In the genomic region with DNA sequence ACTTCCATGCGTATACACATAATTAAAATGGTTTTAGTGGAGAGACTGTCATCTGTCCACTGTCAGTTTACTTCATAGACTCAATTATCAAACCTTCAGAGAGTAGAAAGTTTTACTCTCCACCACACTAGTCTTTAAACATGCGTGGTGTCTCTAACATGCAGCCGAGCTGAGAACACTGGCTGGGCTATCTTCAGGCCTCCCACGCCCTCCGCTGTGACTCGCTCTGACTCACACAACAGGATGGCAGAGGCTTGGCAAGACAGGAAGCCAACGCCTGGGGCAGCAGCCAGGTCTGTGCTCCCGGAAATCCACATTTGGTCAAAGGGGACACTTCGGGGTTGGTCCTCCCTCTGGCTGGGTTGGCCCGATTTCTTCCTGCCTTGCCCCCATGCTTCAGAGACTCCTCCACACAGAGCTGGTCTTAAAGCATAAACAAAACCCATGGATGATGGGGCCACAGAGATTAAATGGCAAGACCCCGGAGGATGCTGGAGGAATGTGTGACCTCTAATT, we compare ENCODE assay signal across 8 cellular contexts. TPM values are rescaled to one million over a fixed set of nuclear protein-coding genes. Genes with fewer than 3 reads are reported as not detected.
DNase-seq lines count a peak whose midpoint lies in the region; ATAC-seq and TF ChIP-seq lines count a peak whose summit lies in the region.

No MANE protein-coding gene starts in this region.

- no peaks in the 10 kb centered on the region for H3K4me1 ChIP-seq in uterus

- no peak for TF ChIP-seq CTCF in uterus (IDR thresholded peaks at IDR 0.05)

- no peaks in the 10 kb centered on the region for H3K36me3 ChIP-seq in uterus

- TF ChIP-seq POLR2A in uterus (IDR thresholded peaks at IDR 0.05): peak in 1 of 2 donors; percentile 17

- no peak overlapping the region for H3K4me3 ChIP-seq in uterus

- no peaks in the 10 kb centered on the region for H3K27me3 ChIP-seq in uterus

- ATAC-seq in GM18867 (IDR thresholded peaks at IDR 0.05; ENCODE audit: unreplicated experiment) (peak; percentile 57), HG03139 (IDR thresholded peaks at IDR 0.05; ENCODE audit: unreplicated experiment) (peak; percentile 42)

- intact Hi-C loops in uterus (cut with DNase I; ENCODE audit: low total_unique reads): no loop called here

- peak overlapping the region; percentile 68 to 71 for H3K27ac ChIP-seq in uterus

- no peaks in the 10 kb centered on the region for H3K9me3 ChIP-seq in uterus

- peak; percentile 99 for DNase-seq in A172 (ENCODE audit: low spot score)
- DNase-seq in SHP77 treated with DMSO at 0.1 percent for 48 hours (lab: John Stamatoyannopoulos, UW): peak; percentile 20
- peak; percentile 76 for DNase-seq in activated gamma-delta T cell treated with Interleukin-2 at 50 U/mL for 16 hours
- peak; percentile 63 for DNase-seq in globus pallidus (ENCODE audit: low spot score)
- peak; percentile 86 for DNase-seq in pulmonary artery endothelial cell (ENCODE audit: low read depth, low spot score)
- peak; percentile 84 to 89 for DNase-seq in uterus

RNA-seq across cellular contexts. Expression of gene IFNGR2, which starts 22.7 kb away (rescaled TPM):
- total RNA-seq in A172 (2014; rRNA removed; shearing (Covaris generic)): 70.9 and 73.2 TPM in 2 replicates
- 63.6 and 68.8 TPM in 2 replicates for total RNA-seq in pulmonary artery endothelial cell
- total RNA-seq in uterus: 10 to 100 TPM; 25.4 to 67.6 (median 58.3) TPM

RNA-seq across cellular contexts. Expression of gene IFNAR1, which starts 55.8 kb away (rescaled TPM):
- total RNA-seq in A172 (2014; rRNA removed; shearing (Covaris generic)): 15.7 and 20.5 TPM in 2 replicates
- 20.1 and 28.5 TPM in 2 replicates for total RNA-seq in pulmonary artery endothelial cell
- 100 to 1,000 TPM in 1 of 4 donors, 10 to 100 TPM in 3; 26.8 to 115 (median 39.3) TPM for total RNA-seq in uterus

Comparison
In these comparisons a context has a peak if more than half of its experiments do, and no peak if none do; other contexts are left out.
1. DNase-seq: peak in every context shown above with its lines; median percentile 99 in A172; 86 in uterus; 86 in pulmonary artery endothelial cell; 76 in activated gamma-delta T cell treated with Interleukin-2 at 50 U/mL for 16 hours; 63 in globus pallidus; 20 in SHP77 treated with DMSO at 0.1 percent for 48 hours.